In genomic region chr7:141339603-141340002, GRCh38 we compare ENCODE assay signal across 15 cellular contexts.
"Had no signal": no experiment of that assay in that cellular context is flagged by ENCODE, and none has a peak within 500 bp of the region (broad histone marks: within the 10 kb centered on the region; RNA-seq: fewer than 3 reads in every experiment).

No MANE protein-coding gene starts in this region.

- H3K9me3 ChIP-seq: esophagus squamous epithelium, suprapubic skin, upper lobe of right lung had no signal

- H3K4me1 ChIP-seq: esophagus squamous epithelium, suprapubic skin, upper lobe of right lung had no signal

- H3K4me1 Mint-ChIP-seq: activated CD4-positive, alpha-beta memory T cell treated with anti-CD3 and anti-CD28 coated beads, Interleukin-2, amount 10 ng/mL, durations not matched to agents 7 days and 5 days; natural killer cell had no signal

- H3K4me3 ChIP-seq: esophagus squamous epithelium, suprapubic skin, upper lobe of right lung had no signal

- H3K27me3 Mint-ChIP-seq: activated CD4-positive, alpha-beta memory T cell treated with anti-CD3 and anti-CD28 coated beads, Interleukin-2, amount 10 ng/mL, durations not matched to agents 7 days and 5 days had no signal

- DNase-seq: activated CD4-positive, alpha-beta memory T cell treated with anti-CD3 and anti-CD28 coated beads, Interleukin-2, amount 10 ng/mL, durations not matched to agents 7 days and 5 days; activated gamma-delta T cell; activated T-cell treated with anti-CD3 and anti-CD28 coated beads, Interleukin-2, amount 50 U/mL, for 48 hours; esophagus squamous epithelium; foreskin fibroblast; glutamatergic neuron; natural killer cell; occipital lobe; stimulated activated CD4-positive, alpha-beta T cell treated with anti-CD3 and anti-CD28 coated beads, Interleukin-2, amount 100 ng/mL, for 48 hours; stimulated activated CD8-positive, alpha-beta memory T cell treated with anti-CD3 and anti-CD28 coated beads, Interleukin-4, amount 100 ng/mL, for 48 hours; stimulated activated naive CD8-positive, alpha-beta T cell treated with anti-CD3 and anti-CD28 coated beads, Interleukin-15, Interleukin-2, amounts not matched to agents 100 U/mL and 50 U/mL, for 24 hours; upper lobe of right lung had no signal

- H3K27ac Mint-ChIP-seq: activated CD4-positive, alpha-beta memory T cell treated with anti-CD3 and anti-CD28 coated beads, Interleukin-2, amount 10 ng/mL, durations not matched to agents 7 days and 5 days; activated naive CD8-positive, alpha-beta T cell; natural killer cell; progenitor cell of endocrine pancreas had no signal

- H3K36me3 Mint-ChIP-seq: activated naive CD8-positive, alpha-beta T cell; natural killer cell had no signal

- H3K27ac ChIP-seq: esophagus squamous epithelium, suprapubic skin, upper lobe of right lung had no signal

- H3K27me3 ChIP-seq: esophagus squamous epithelium, suprapubic skin, upper lobe of right lung had no signal

- H3K4me3 Mint-ChIP-seq: activated CD4-positive, alpha-beta memory T cell treated with anti-CD3 and anti-CD28 coated beads, Interleukin-2, amount 10 ng/mL, durations not matched to agents 7 days and 5 days; activated naive CD8-positive, alpha-beta T cell; natural killer cell had no signal

- H3K9me3 Mint-ChIP-seq: natural killer cell had no signal

- H3K36me3 ChIP-seq: esophagus squamous epithelium, suprapubic skin, upper lobe of right lung had no signal

- ATAC-seq: natural killer cell; stimulated activated naive CD8-positive, alpha-beta T cell treated with anti-CD3 and anti-CD28 coated beads, Interleukin-15, Interleukin-2, amounts not matched to agents 100 U/mL and 50 U/mL, for 24 hours; upper lobe of right lung had no signal
